8 cellular contexts compared by ENCODE assay signal in the genomic region with DNA sequence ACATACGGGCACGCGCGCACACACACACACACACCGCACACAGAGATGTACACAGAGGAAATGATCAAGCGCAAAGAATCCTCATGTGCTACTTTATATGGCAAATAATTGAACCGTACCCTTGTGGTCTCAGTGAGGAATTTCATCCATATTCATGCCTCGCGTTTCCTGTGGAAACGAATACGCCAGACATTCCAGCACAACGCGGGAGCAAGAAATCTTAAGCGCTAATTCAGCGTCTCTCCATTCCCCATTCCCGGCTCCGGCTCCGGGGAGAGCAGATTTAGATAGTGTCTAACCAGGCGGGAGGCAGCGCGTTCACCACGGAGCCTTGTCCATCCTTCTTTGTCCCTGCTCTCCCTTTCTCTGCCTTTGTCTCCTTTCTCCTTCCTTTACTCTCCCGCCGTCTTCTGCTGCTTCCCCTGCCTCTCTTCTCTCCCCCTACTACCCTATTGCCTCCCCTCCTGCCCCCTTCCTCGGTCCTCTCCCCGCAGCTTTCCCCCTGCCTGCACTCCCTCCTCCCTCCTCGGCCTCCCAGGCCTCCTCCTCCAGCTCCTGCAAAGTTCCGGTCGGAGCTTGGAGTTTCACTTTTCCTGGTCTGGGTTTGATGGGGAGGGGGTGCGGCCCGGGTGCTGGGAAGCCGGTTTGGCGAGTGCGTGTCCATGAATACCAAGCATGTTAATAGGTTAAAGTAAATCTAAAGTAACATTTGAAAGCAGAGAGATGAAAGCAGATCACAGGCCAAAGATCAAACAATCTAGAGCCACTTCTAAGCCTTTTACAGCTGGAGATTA.
A peak's percentile ranks its signal among the peaks of the same experiment; 100 is the strongest.
DNase-seq lines count a peak whose midpoint lies in the region; ATAC-seq and TF ChIP-seq lines count a peak whose summit lies in the region.

No MANE protein-coding gene starts in this region.

- peak overlapping the region; percentile 59 for H4K91ac ChIP-seq in neuronal stem cell (ENCODE audit: low read depth, low read length, poor library complexity)

- no peak overlapping the region for H2BK12ac ChIP-seq in neuronal stem cell (ENCODE audit: low read length)

- in situ Hi-C loops in Panc1 (cut with HindIII; ENCODE audit: low pct_unique_long_range_greater_than_20kb, low sequenced_read_pairs) = no loop called here

- no CpG with 5 or more reads among the region's 34 CpGs for WGBS in neuronal stem cell (ENCODE audit: extremely low coverage in 2 of 2, insufficient read length in 2 of 2, insufficient replicate concordance in 1 of 2), 2 donors

- H2AK5ac ChIP-seq in neuronal stem cell (ENCODE audit: low read depth, low read length) = no peak overlapping the region

- peak overlapping the region; percentile 69 for H2BK120ac ChIP-seq in neuronal stem cell (ENCODE audit: low read depth, low read length)

- no peak overlapping the region for H3K4ac ChIP-seq in neuronal stem cell (ENCODE audit: low read length)

- peak overlapping the region; percentile 60 for H2BK15ac ChIP-seq in neuronal stem cell (ENCODE audit: low read length)

- peaks cover 34% of the 10 kb centered on the region for H3K27me3 Mint-ChIP-seq in activated CD4-positive, alpha-beta T cell treated with anti-CD3 and anti-CD28 coated beads for 36 hours

- H3K36me3 ChIP-seq in Panc1 (ENCODE audit: control insufficient read depth, insufficient read depth, low read length) (no peaks in the 10 kb centered on the region), neuronal stem cell (replicated peaks in 1 of 2; ENCODE audit: control insufficient read depth in 2 of 2, insufficient read depth in 2 of 2, low read length in 2 of 2) (no peaks in the 10 kb centered on the region)

- DNase-seq in DMS79 (lab: John Stamatoyannopoulos, UW) = peak; percentile 52
- DNase-seq in Panc1 (ENCODE audit: low read depth, low spot score) = no peak
- peak; percentile 4 to 23 for DNase-seq in foreskin keratinocyte
- peak; percentile 51 for DNase-seq in neuronal stem cell (ENCODE audit: low spot score)
- no peak for DNase-seq in activated CD4-positive, alpha-beta T cell treated with anti-CD3 and anti-CD28 coated beads for 36 hours

- H3K14ac ChIP-seq in neuronal stem cell (ENCODE audit: low read length) = no peak overlapping the region

- POLR2A ChIA-PET in Panc1 (lab: Charles Lee) = no interaction called here
- POLR2A ChIA-PET in activated CD4-positive, alpha-beta T cell treated with anti-CD3 and anti-CD28 coated beads for 36 hours (lab: Charles Lee) = no interaction called here

- H3K27ac ChIP-seq in Panc1 (ENCODE audit: low read length) (no peak overlapping the region), foreskin keratinocyte (no peak overlapping the region), neuronal stem cell (replicated peaks; ENCODE audit: low read length) (peak overlapping the region; percentile 63)

- TF ChIP-seq CTCF in Panc1 (IDR thresholded peaks at IDR 0.05) (no peak), foreskin keratinocyte (conservative IDR thresholded peaks at IDR 0.05) (peak; percentile 27)

- H3K4me1 Mint-ChIP-seq in activated CD4-positive, alpha-beta T cell treated with anti-CD3 and anti-CD28 coated beads for 36 hours = no peaks in the 10 kb centered on the region

- peak; percentile 70 for ATAC-seq in Panc1
- ATAC-seq in foreskin keratinocyte = peak; percentile 76
- no peak for ATAC-seq in GM21737 (IDR thresholded peaks at IDR 0.05; ENCODE audit: unreplicated experiment)
- no peak for ATAC-seq in GM21528 (IDR thresholded peaks at IDR 0.05; ENCODE audit: low FRiP score, unreplicated experiment)
- ATAC-seq in HG02981 (IDR thresholded peaks at IDR 0.05; ENCODE audit: unreplicated experiment) = no peak
- ATAC-seq in activated CD4-positive, alpha-beta T cell treated with anti-CD3 and anti-CD28 coated beads for 36 hours = no peak

- H3K27ac Mint-ChIP-seq in activated CD4-positive, alpha-beta T cell treated with anti-CD3 and anti-CD28 coated beads for 36 hours = no peak overlapping the region

- no peaks in the 10 kb centered on the region for H3K4me1 ChIP-seq in Panc1 (ENCODE audit: control insufficient read depth, insufficient read depth, low read length)
- H3K4me1 ChIP-seq in foreskin keratinocyte = no peaks in the 10 kb centered on the region
- H3K4me1 ChIP-seq in neuronal stem cell (ENCODE audit: control insufficient read depth in 2 of 2, insufficient read depth in 1 of 2, low read depth in 1 of 2, low read length in 2 of 2) = peaks cover 17 to 19% of the 10 kb centered on the region in 2 donors

- H3K4me3 ChIP-seq in Panc1 (ENCODE audit: low read depth in 2 of 2, low read length in 2 of 2) (peak overlapping the region; percentile 23 to 41), neuronal stem cell (ENCODE audit: low read length in 2 of 2) (peak overlapping the region; percentile 50 to 77)

- H3K18ac ChIP-seq in neuronal stem cell (ENCODE audit: low read length) = peak overlapping the region; percentile 90

- H2AFZ ChIP-seq in neuronal stem cell (ENCODE audit: low read length) = peak overlapping the region; percentile 89

- H3K23ac ChIP-seq in neuronal stem cell (ENCODE audit: low read depth, low read length, poor library complexity) = no peak overlapping the region

- H3K9me3 Mint-ChIP-seq in activated CD4-positive, alpha-beta T cell treated with anti-CD3 and anti-CD28 coated beads for 36 hours (ENCODE audit: low read depth) = no peaks in the 10 kb centered on the region

- CTCF ChIA-PET in Panc1 (lab: Charles Lee) = no interaction called here
- CTCF ChIA-PET in activated CD4-positive, alpha-beta T cell treated with anti-CD3 and anti-CD28 coated beads for 36 hours (lab: Charles Lee) = no interaction called here

- peak overlapping the region; percentile 81 for H3K4me2 ChIP-seq in neuronal stem cell (ENCODE audit: insufficient read depth, low read length, poor library complexity, severe bottlenecking)

- H3K27me3 ChIP-seq in Panc1 (ENCODE audit: control insufficient read depth, insufficient read depth, low read length) (peaks cover 29% of the 10 kb centered on the region), foreskin keratinocyte (peaks cover 7% of the 10 kb centered on the region), neuronal stem cell (ENCODE audit: control insufficient read depth in 3 of 3, insufficient read depth in 3 of 3, low read depth in 1 of 3, low read length in 3 of 3) (no peaks in the 10 kb centered on the region)

- BruUV-seq in Panc1 (replicated peaks; lab: Mats Ljungman, UMichigan) = no TSS peak

- no peaks in the 10 kb centered on the region for H3K79me1 ChIP-seq in neuronal stem cell (ENCODE audit: low read depth, low read length)

- intact Hi-C loops in Panc1 (cut with micrococcal nuclease; ENCODE audit: unreplicated experiment) = no loop called here
- intact Hi-C loops in activated CD4-positive, alpha-beta T cell treated with anti-CD3 and anti-CD28 coated beads for 36 hours (cut with DNase I, micrococcal nuclease) = no loop called here

- no peak overlapping the region for H3K4me3 Mint-ChIP-seq in activated CD4-positive, alpha-beta T cell treated with anti-CD3 and anti-CD28 coated beads for 36 hours

- H4K8ac ChIP-seq in neuronal stem cell (ENCODE audit: low read depth, low read length) = no peak overlapping the region

- H3K9ac ChIP-seq in neuronal stem cell (ENCODE audit: low read depth, low read length, poor library complexity) = peak overlapping the region; percentile 89

- H3K36me3 Mint-ChIP-seq in activated CD4-positive, alpha-beta T cell treated with anti-CD3 and anti-CD28 coated beads for 36 hours (ENCODE audit: low read depth) = no peaks in the 10 kb centered on the region

- H3K9me3 ChIP-seq in Panc1 (ENCODE audit: control insufficient read depth, insufficient read depth, low read depth, low read length) = no peaks in the 10 kb centered on the region
- H3K9me3 ChIP-seq in neuronal stem cell (replicated peaks in 1 of 2; ENCODE audit: control insufficient read depth in 2 of 2, insufficient read depth in 1 of 2, low read depth in 1 of 2, low read length in 2 of 2) = no peaks in the 10 kb centered on the region

- H2BK5ac ChIP-seq in neuronal stem cell (ENCODE audit: low read length) = peak overlapping the region; percentile 68

Comparison
In these comparisons a context has a peak if more than half of its experiments do, and no peak if none do; other contexts are left out.
1. DNase-seq: peak in DMS79 (single experiment), foreskin keratinocyte (2 of 2) and neuronal stem cell (single experiment); none in Panc1 (single experiment) and activated CD4-positive, alpha-beta T cell treated with anti-CD3 and anti-CD28 coated beads for 36 hours (single experiment).
2. ATAC-seq: peak in Panc1 (single experiment) and foreskin keratinocyte (single experiment); none in GM21737 (single experiment), GM21528 (single experiment), HG02981 (single experiment) and activated CD4-positive, alpha-beta T cell treated with anti-CD3 and anti-CD28 coated beads for 36 hours (single experiment).